In genomic region chr17:2084129-2084765, GRCh38 we compare ENCODE assay signal across 2 cellular contexts.
TF ChIP-seq lines count a peak whose summit lies in the region.

No MANE protein-coding gene starts in this region.

TF ChIP-seq in liver, 16 proteins besides CTCF, POLR2A, EP300 and RAD21:
- TF ChIP-seq FOXA1 (IDR thresholded peaks at IDR 0.05) (no peak), REST (IDR thresholded peaks at IDR 0.05) (no peak), YY1 (IDR thresholded peaks at IDR 0.05) (no peak), SP1 (IDR thresholded peaks at IDR 0.05) (no peak), HNF4G (IDR thresholded peaks at IDR 0.05) (no peak), GABPA (IDR thresholded peaks at IDR 0.05 in 1 of 2, conservative IDR thresholded peaks at IDR 0.05 in 1 of 2) (no peak), TAF1 (conservative IDR thresholded peaks at IDR 0.05) (no peak), NR2F2 (IDR thresholded peaks at IDR 0.05) (no peak), RXRA (IDR thresholded peaks at IDR 0.05) (no peak), EGR1 (IDR thresholded peaks at IDR 0.05; ENCODE audit: low read depth in 2 of 2) (no peak), JUND (IDR thresholded peaks at IDR 0.05) (no peak)
- TF ChIP-seq, protein P1, sequence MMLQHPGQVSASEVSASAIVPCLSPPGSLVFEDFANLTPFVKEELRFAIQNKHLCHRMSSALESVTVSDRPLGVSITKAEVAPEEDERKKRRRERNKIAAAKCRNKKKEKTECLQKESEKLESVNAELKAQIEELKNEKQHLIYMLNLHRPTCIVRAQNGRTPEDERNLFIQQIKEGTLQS (IDR thresholded peaks at IDR 0.05): no peak
- TF ChIP-seq, protein P2, sequence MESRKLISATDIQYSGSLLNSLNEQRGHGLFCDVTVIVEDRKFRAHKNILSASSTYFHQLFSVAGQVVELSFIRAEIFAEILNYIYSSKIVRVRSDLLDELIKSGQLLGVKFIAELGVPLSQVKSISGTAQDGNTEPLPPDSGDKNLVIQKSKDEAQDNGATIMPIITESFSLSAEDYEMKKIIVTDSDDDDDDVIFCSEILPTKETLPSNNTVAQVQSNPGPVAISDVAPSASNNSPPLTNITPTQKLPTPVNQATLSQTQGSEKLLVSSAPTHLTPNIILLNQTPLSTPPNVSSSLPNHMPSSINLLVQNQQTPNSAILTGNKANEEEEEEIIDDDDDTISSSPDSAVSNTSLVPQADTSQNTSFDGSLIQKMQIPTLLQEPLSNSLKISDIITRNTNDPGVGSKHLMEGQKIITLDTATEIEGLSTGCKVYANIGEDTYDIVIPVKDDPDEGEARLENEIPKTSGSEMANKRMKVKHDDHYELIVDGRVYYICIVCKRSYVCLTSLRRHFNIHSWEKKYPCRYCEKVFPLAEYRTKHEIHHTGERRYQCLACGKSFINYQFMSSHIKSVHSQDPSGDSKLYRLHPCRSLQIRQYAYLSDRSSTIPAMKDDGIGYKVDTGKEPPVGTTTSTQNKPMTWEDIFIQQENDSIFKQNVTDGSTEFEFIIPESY (IDR thresholded peaks at IDR 0.05): no peak

TF ChIP-seq in HepG2, 621 proteins besides CTCF, POLR2A, EP300 and RAD21:
- TF ChIP-seq ZNF605 (CRISPR knock-in tag; IDR thresholded peaks at IDR 0.05) (no peak), ZBTB26 (CRISPR knock-in tag; IDR thresholded peaks at IDR 0.05; ENCODE audit: borderline replicate concordance) (no peak), ELF1 (CRISPR knock-in tag; IDR thresholded peaks at IDR 0.05) (no peak), ZNF687 (CRISPR knock-in tag; IDR thresholded peaks at IDR 0.05) (no peak), SETDB1 (CRISPR knock-in tag; IDR thresholded peaks at IDR 0.05; ENCODE audit: borderline replicate concordance) (no peak), MED13 (CRISPR knock-in tag; IDR thresholded peaks at IDR 0.05) (no peak), ZNF143 (CRISPR knock-in tag; IDR thresholded peaks at IDR 0.05) (no peak), ARNT2 (CRISPR knock-in tag; IDR thresholded peaks at IDR 0.05; ENCODE audit: low read depth) (no peak)
- TF ChIP-seq, protein P3, sequence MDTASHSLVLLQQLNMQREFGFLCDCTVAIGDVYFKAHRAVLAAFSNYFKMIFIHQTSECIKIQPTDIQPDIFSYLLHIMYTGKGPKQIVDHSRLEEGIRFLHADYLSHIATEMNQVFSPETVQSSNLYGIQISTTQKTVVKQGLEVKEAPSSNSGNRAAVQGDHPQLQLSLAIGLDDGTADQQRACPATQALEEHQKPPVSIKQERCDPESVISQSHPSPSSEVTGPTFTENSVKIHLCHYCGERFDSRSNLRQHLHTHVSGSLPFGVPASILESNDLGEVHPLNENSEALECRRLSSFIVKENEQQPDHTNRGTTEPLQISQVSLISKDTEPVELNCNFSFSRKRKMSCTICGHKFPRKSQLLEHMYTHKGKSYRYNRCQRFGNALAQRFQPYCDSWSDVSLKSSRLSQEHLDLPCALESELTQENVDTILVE (CRISPR knock-in tag; IDR thresholded peaks at IDR 0.05): no peak
